ENCODE assay signal across 1 cellular context in the genomic region with DNA sequence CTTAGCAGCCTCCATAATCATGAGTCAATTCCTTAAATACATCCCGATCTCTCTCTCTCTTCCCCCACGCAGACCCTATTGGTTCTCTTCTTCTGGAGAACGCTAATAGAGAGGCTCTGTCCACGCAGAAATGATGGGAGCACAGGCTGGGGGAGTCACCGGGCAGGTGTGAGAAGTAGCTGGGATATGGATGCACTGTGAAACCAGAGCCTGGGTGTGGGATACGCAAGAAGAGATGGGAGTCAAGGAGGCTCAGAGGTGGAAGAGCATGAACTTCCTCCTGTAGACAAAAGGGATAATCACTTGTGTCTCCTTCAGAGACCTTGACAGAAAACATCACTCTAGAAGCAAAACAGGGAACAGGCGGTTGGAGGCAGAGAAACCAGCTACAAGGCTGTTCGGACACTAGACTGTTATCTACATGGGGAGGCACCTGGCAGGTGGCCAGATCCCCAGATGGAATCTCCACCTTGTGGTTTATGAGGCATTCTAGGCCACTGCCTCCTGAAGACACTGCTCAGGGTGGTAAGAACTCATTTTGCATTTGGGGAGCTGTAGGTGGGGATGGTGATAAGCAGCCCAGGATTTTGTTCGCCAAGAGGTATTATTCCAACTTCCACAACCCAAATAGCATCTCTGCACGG.
TF ChIP-seq lines count a peak whose summit lies in the region.

No MANE protein-coding gene starts in this region.

TF ChIP-seq in HCT116, 20 proteins besides CTCF, POLR2A, EP300 and RAD21:
- TF ChIP-seq EZH2 (IDR thresholded peaks at IDR 0.05): no peak
- no peak for TF ChIP-seq SIN3A (IDR thresholded peaks at IDR 0.05; ENCODE audit: low read depth)
- TF ChIP-seq, protein P1, sequence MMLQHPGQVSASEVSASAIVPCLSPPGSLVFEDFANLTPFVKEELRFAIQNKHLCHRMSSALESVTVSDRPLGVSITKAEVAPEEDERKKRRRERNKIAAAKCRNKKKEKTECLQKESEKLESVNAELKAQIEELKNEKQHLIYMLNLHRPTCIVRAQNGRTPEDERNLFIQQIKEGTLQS (IDR thresholded peaks at IDR 0.05): no peak
- TF ChIP-seq SP1 (IDR thresholded peaks at IDR 0.05; ENCODE audit: low read depth): no peak
- TF ChIP-seq YY1 (IDR thresholded peaks at IDR 0.05; ENCODE audit: extremely low read depth, insufficient replicate concordance, low read depth, low read length): no peak
- TF ChIP-seq POLR2AphosphoS5 (IDR thresholded peaks at IDR 0.05; ENCODE audit: low read depth, low read length): peak; percentile 14; the same call in 1 of the 2 replicates
- no peak for TF ChIP-seq JUND (IDR thresholded peaks at IDR 0.05)
- TF ChIP-seq, protein P2, sequence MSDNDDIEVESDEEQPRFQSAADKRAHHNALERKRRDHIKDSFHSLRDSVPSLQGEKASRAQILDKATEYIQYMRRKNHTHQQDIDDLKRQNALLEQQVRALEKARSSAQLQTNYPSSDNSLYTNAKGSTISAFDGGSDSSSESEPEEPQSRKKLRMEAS (IDR thresholded peaks at IDR 0.05): no peak
